In the genomic region with DNA sequence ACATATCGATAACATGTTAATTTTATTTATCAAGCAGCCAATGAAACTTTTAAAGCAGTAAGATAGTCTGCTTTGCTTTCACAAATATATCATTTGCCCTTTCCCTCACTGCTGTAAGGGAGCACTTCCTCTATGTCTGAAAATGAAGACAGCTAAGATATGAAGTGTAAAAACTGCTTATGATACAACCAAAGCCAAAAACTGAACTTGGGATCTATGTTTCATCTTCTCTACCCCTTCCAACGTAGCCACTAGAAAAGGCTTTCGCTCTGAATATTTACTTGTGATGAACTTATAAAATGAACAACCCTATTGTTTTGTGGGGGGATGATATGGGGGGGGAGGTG, we compare ENCODE assay signal across 24 cellular contexts.
"Had no signal": no experiment of that assay in that cellular context is flagged by ENCODE, and none has a peak within 500 bp of the region (broad histone marks: within the 10 kb centered on the region; RNA-seq: fewer than 3 reads in every experiment).

No MANE protein-coding gene starts in this region.

- H3K27ac Mint-ChIP-seq: activated CD4-positive, alpha-beta memory T cell treated with anti-CD3 and anti-CD28 coated beads for 36 hours; activated CD4-positive, alpha-beta T cell treated with anti-CD3 and anti-CD28 coated beads, Interleukin-2, amount 10 ng/mL, durations not matched to agents 24 days and 14 days; activated naive CD4-positive, alpha-beta T cell treated with anti-CD3 and anti-CD28 coated beads for 36 hours; activated naive CD8-positive, alpha-beta T cell had no signal

- H3K9me3 ChIP-seq: SJCRH30 had no signal

- DNase-seq: activated CD4-positive, alpha-beta memory T cell treated with anti-CD3 and anti-CD28 coated beads for 36 hours; activated CD4-positive, alpha-beta T cell treated with anti-CD3 and anti-CD28 coated beads, Interleukin-2, amount 10 ng/mL, durations not matched to agents 24 days and 14 days; activated CD4-positive, CD25-positive, alpha-beta regulatory T cell treated with anti-CD3 and anti-CD28 coated beads, Interleukin-2, amount 50 U/mL, for 72 hours; activated CD8-positive, alpha-beta memory T cell treated with anti-CD3 and anti-CD28 coated beads for 24 hours; activated gamma-delta T cell; activated naive CD4-positive, alpha-beta T cell treated with anti-CD3 and anti-CD28 coated beads for 36 hours; activated T-cell treated with anti-CD3 and anti-CD28 coated beads, Interleukin-2, amount 50 U/mL, for 4 hours; amygdala; brain microvascular endothelial cell; KG1; MV-4-11; NCI-H1105; NCI-H1436; NCI-H1694 treated with DMSO at 0.1 percent for 48 hours; NCI-H2029 treated with DMSO at 0.1 percent for 48 hours; NCI-H524; Right ventricle myocardium superior; RPMI8226; SJCRH30; SK-N-SH; T-helper 1 cell had no signal

- H3K27ac ChIP-seq: brain microvascular endothelial cell, cardiac muscle cell, SJCRH30 had no signal

- H3K9me2 ChIP-seq: SK-N-SH had no signal

- ATAC-seq: activated T-cell treated with anti-CD3 and anti-CD28 coated beads, Interleukin-2, amount 50 U/mL, for 4 hours; Panc1 had no signal

- H3K27me3 ChIP-seq: brain microvascular endothelial cell, cardiac muscle cell, SJCRH30 had no signal

- H3K4me1 Mint-ChIP-seq: activated CD4-positive, alpha-beta T cell treated with anti-CD3 and anti-CD28 coated beads, Interleukin-2, amount 10 ng/mL, durations not matched to agents 24 days and 14 days had no signal

- H3K4me2 ChIP-seq: SK-N-SH had no signal

- H3K9ac ChIP-seq: SK-N-SH had no signal

- H3K36me3 ChIP-seq: brain microvascular endothelial cell, cardiac muscle cell, SJCRH30 had no signal

- H3K9me3 Mint-ChIP-seq: activated CD4-positive, alpha-beta memory T cell treated with anti-CD3 and anti-CD28 coated beads for 36 hours; activated CD4-positive, alpha-beta T cell treated with anti-CD3 and anti-CD28 coated beads, Interleukin-2, amount 10 ng/mL, durations not matched to agents 24 days and 14 days; activated T-cell treated with anti-CD3 and anti-CD28 coated beads, Interleukin-2, amount 50 U/mL, for 4 hours had no signal

- H3K4me3 ChIP-seq: cardiac muscle cell, SJCRH30 had no signal

- H3K4me3 Mint-ChIP-seq: activated CD4-positive, alpha-beta memory T cell treated with anti-CD3 and anti-CD28 coated beads for 36 hours; activated CD4-positive, alpha-beta T cell treated with anti-CD3 and anti-CD28 coated beads, Interleukin-2, amount 10 ng/mL, durations not matched to agents 24 days and 14 days; activated naive CD4-positive, alpha-beta T cell treated with anti-CD3 and anti-CD28 coated beads for 36 hours; activated naive CD8-positive, alpha-beta T cell; activated T-cell treated with anti-CD3 and anti-CD28 coated beads, Interleukin-2, amount 50 U/mL, for 4 hours had no signal

- H3K27me3 Mint-ChIP-seq: activated CD4-positive, alpha-beta T cell treated with anti-CD3 and anti-CD28 coated beads, Interleukin-2, amount 10 ng/mL, durations not matched to agents 24 days and 14 days had no signal

- H3K36me3 Mint-ChIP-seq: activated CD4-positive, alpha-beta memory T cell treated with anti-CD3 and anti-CD28 coated beads for 36 hours; activated naive CD8-positive, alpha-beta T cell had no signal
